ENCODE assay signal across 8 cellular contexts in genomic region chr1:183881387-183882084, GRCh38.
DNase-seq lines count a peak whose midpoint lies in the region; ATAC-seq, FAIRE-seq and TF ChIP-seq lines count a peak whose summit lies in the region.

No MANE protein-coding gene starts in this region.

- no peaks in the 10 kb centered on the region for H3K9me3 ChIP-seq in kidney (ENCODE audit: control insufficient read depth in 1 of 2, low read length in 2 of 2)
- no peaks in the 10 kb centered on the region for H3K9me3 ChIP-seq in tibial nerve

- no peaks in the 10 kb centered on the region for H3K27me3 ChIP-seq in brain microvascular endothelial cell (replicated peaks)
- H3K27me3 ChIP-seq in tibial nerve, result no peaks in the 10 kb centered on the region

- H3K4me3 ChIP-seq in brain microvascular endothelial cell (ENCODE audit: low read depth, low read length), result no peak overlapping the region
- no peak overlapping the region for H3K4me3 ChIP-seq in kidney (ENCODE audit: low read length in 2 of 2)
- H3K4me3 ChIP-seq in tibial nerve, result no peak overlapping the region

- H3K4me1 ChIP-seq in kidney (ENCODE audit: control insufficient read depth in 1 of 2, insufficient read depth in 1 of 2, low read depth in 1 of 2, low read length in 2 of 2), result peaks cover 6 to 13% of the 10 kb centered on the region in 2 donors
- peaks cover 1 to 63% (median 35%) of the 10 kb centered on the region in 4 donors for H3K4me1 ChIP-seq in tibial nerve

- no peak for TF ChIP-seq POLR2A in tibial nerve (IDR thresholded peaks at IDR 0.05)

- intact Hi-C loops in kidney (cut with DNase I), result no loop called here

- no peak overlapping the region for H3K27ac ChIP-seq in brain microvascular endothelial cell
- no peak overlapping the region for H3K27ac ChIP-seq in kidney (ENCODE audit: low read depth in 2 of 2, low read length in 2 of 2)
- peak overlapping the region in 3 of 4 donors; percentile 2 to 79 (median 61) for H3K27ac ChIP-seq in tibial nerve

- no peak for ATAC-seq in HG03159 (IDR thresholded peaks at IDR 0.05; ENCODE audit: unreplicated experiment)

- in situ Hi-C loops in brain microvascular endothelial cell (cut with HindIII; ENCODE audit: low pct_ligation_motif_present, low sequenced_read_pairs), result no loop called here

- TF ChIP-seq CTCF in brain microvascular endothelial cell (IDR thresholded peaks at IDR 0.05; ENCODE audit: low read depth, low read length, missing control alignments) (no peak), kidney (IDR thresholded peaks at IDR 0.05; ENCODE audit: borderline replicate concordance, extremely low read depth, insufficient read depth) (no peak), tibial nerve (IDR thresholded peaks at IDR 0.05) (no peak)

- WGBS in tibial nerve, 2 donors, result 6 to 19% methylated on average over 3 of the region's 3 CpGs

- H3K36me3 ChIP-seq in brain microvascular endothelial cell (replicated peaks) (no peaks in the 10 kb centered on the region), kidney (ENCODE audit: control insufficient read depth in 1 of 2, insufficient read depth in 2 of 2, low read length in 2 of 2) (peaks cover 6 to 20% of the 10 kb centered on the region in 2 donors), tibial nerve (peaks cover 0 to 27% (median 0%) of the 10 kb centered on the region in 3 donors)

- FAIRE-seq in HTR-8/SVneo (lab: Jason Lieb, UNC) (peak; percentile 76), kidney (lab: Jason Lieb, UNC) (no peak)

- no peak for TF ChIP-seq EP300 in tibial nerve (IDR thresholded peaks at IDR 0.05)

- DNase-seq in HTR-8/SVneo (ENCODE audit: insufficient read length, low spot score), result peak; percentile 80
- DNase-seq in brain microvascular endothelial cell, result peak; percentile 78
- DNase-seq in kidney, result peak; percentile 86
- no peak for DNase-seq in tibial nerve (ENCODE audit: low spot score in 2 of 2)
- no peak for DNase-seq in stimulated activated CD4-positive, alpha-beta T cell treated with anti-CD3 and anti-CD28 coated beads, Interleukin-4, amount 100 ng/mL, for 1 hour
- DNase-seq in activated CD8-positive, alpha-beta memory T cell treated with anti-CD3 and anti-CD28 coated beads for 24 hours, result no peak
- DNase-seq in T-helper 1 cell, result no peak

- no peak overlapping the region for H3K9ac ChIP-seq in kidney (ENCODE audit: low read length in 2 of 2)

Comparison
In these comparisons a context has a peak if more than half of its experiments do, and no peak if none do; other contexts are left out.
1. DNase-seq: peak in HTR-8/SVneo (single experiment), brain microvascular endothelial cell (single experiment) and kidney (single experiment); none in tibial nerve (0 of 2), stimulated activated CD4-positive, alpha-beta T cell treated with anti-CD3 and anti-CD28 coated beads, Interleukin-4, amount 100 ng/mL, for 1 hour (single experiment), activated CD8-positive, alpha-beta memory T cell treated with anti-CD3 and anti-CD28 coated beads for 24 hours (single experiment) and T-helper 1 cell (0 of 5).
2. H3K27ac ChIP-seq: peak in tibial nerve (3 of 4); none in brain microvascular endothelial cell (single experiment) and kidney (0 of 2).